Comparison of ENCODE assay signal across 10 cellular contexts in the genomic region with DNA sequence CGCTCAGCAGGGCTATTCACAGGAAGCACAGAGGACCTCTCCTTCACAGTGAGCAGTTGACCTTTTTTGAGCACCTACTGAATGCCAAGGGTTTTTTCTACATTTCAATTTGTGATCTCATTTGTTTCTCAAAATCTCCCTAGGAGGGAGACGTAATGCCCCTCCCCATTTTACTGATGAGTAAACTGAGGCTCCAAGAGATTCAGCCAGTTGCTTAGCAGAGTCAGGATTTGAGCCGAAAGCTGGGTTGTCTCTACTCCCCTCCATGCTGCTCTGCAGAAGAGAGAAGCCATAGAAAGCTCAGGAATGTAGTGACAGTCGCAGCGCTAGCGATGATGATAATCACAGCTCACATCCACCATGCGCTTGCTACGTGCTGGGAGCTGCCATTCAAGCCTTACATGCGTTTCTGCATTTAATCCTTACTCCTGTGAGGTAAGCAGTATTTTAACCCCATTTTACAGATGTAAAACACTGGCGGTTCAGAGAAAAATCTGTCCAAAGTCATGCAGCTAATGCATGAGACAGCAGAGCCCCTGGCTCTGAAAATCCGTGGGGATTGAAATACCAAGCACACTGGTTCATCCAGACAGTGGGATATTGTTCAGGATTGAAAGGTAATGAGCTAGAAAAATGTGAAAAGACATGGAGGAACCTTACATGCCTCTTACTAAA. TPM values are rescaled to one million over a fixed set of nuclear protein-coding genes. Genes with fewer than 3 reads are reported as not detected.
A peak's percentile ranks its signal among the peaks of the same experiment; 100 is the strongest.
DNase-seq lines count a peak whose midpoint lies in the region; ATAC-seq and TF ChIP-seq lines count a peak whose summit lies in the region.
"Had no signal": no experiment of that assay in that cellular context is flagged by ENCODE, and none has a peak within 500 bp of the region (broad histone marks: within the 10 kb centered on the region; RNA-seq: fewer than 3 reads in every experiment).

No MANE protein-coding gene starts in this region.

- H3K36me3 ChIP-seq in Panc1 (ENCODE audit: control insufficient read depth, insufficient read depth, low read length) = no peaks in the 10 kb centered on the region
- peaks cover under 1 to 9% of the 10 kb centered on the region in 2 donors for H3K36me3 ChIP-seq in mucosa of rectum (ENCODE audit: control insufficient read depth in 2 of 2, insufficient read depth in 2 of 2, low read length in 2 of 2)

- CTCF ChIA-PET in Panc1 (lab: Charles Lee) = no interaction called here

- intact Hi-C loops in Panc1 (cut with micrococcal nuclease; ENCODE audit: unreplicated experiment) = loop anchor here (2.0 to 10.0 kb wide), 3 partner anchors 65 to 153 kb away; a partner anchor contains a TSS

- TF ChIP-seq CTCF in Panc1 (IDR thresholded peaks at IDR 0.05) = no peak
- TF ChIP-seq CTCF in coronary artery (IDR thresholded peaks at IDR 0.05) = no peak

- H3K4me3 ChIP-seq in Panc1 (ENCODE audit: low read depth in 2 of 2, low read length in 2 of 2) (peak overlapping the region in 1 of 2 experiments; percentile 25; a peak in 1 of 4 replicates), coronary artery (no peak overlapping the region), mucosa of rectum (ENCODE audit: low read length in 2 of 2) (no peak overlapping the region)

- no TSS peak for BruUV-seq in Panc1 (replicated peaks; lab: Mats Ljungman, UMichigan)

- DNase-seq in Panc1 (ENCODE audit: low read depth, low spot score) = no peak
- no peak for DNase-seq in coronary artery (ENCODE audit: low spot score)
- DNase-seq in DMS53 treated with DMSO at 0.1 percent for 48 hours (lab: John Stamatoyannopoulos, UW; ENCODE audit: unreplicated experiment) = no peak
- DNase-seq in NCI-H1092 treated with DMSO at 0.1 percent for 48 hours (lab: John Stamatoyannopoulos, UW) = no peak
- no peak for DNase-seq in NCI-H748 (lab: John Stamatoyannopoulos, UW; ENCODE audit: unreplicated experiment)
- DNase-seq: activated CD4-positive, alpha-beta T cell treated with anti-CD3 and anti-CD28 coated beads for 36 hours; NCI-H1436 treated with DMSO at 0.1 percent for 48 hours had no signal

- no peak overlapping the region for H3K9ac ChIP-seq in mucosa of rectum (ENCODE audit: low read depth in 1 of 2, low read length in 2 of 2)

- H3K27ac ChIP-seq in Panc1 (ENCODE audit: low read length) (peak overlapping the region; percentile 98), coronary artery (peak overlapping the region; percentile 90 to 98), mucosa of rectum (ENCODE audit: low read depth in 2 of 2, low read length in 2 of 2) (peak overlapping the region; percentile 11 to 49), temporal lobe (ENCODE audit: low read depth, low read length) (peak overlapping the region; percentile 70)

- ATAC-seq in Panc1 (no peak), HG02610 (IDR thresholded peaks at IDR 0.05; ENCODE audit: unreplicated experiment) (no peak)

- H3K9me3 ChIP-seq in Panc1 (ENCODE audit: control insufficient read depth, insufficient read depth, low read depth, low read length) (no peaks in the 10 kb centered on the region), mucosa of rectum (ENCODE audit: control insufficient read depth in 2 of 2, low read length in 2 of 2) (no peaks in the 10 kb centered on the region)

- H3K27me3 ChIP-seq in Panc1 (ENCODE audit: control insufficient read depth, insufficient read depth, low read length) (no peaks in the 10 kb centered on the region), mucosa of rectum (ENCODE audit: control insufficient read depth in 2 of 2, insufficient read depth in 2 of 2, low read length in 2 of 2) (no peaks in the 10 kb centered on the region)

- peaks cover 99% of the 10 kb centered on the region for H3K4me1 ChIP-seq in Panc1 (ENCODE audit: control insufficient read depth, insufficient read depth, low read length)
- H3K4me1 ChIP-seq in mucosa of rectum (ENCODE audit: control insufficient read depth in 2 of 2, insufficient read depth in 2 of 2, low read length in 2 of 2) = peaks cover 11 to 21% of the 10 kb centered on the region in 2 donors

- in situ Hi-C loops in Panc1 (cut with HindIII; ENCODE audit: low pct_unique_long_range_greater_than_20kb, low sequenced_read_pairs) = no loop called here

- POLR2A ChIA-PET in Panc1 (lab: Charles Lee) = no interaction called here

RNA-seq across cellular contexts. Expression of a gene that starts 33.8 kb away (rescaled TPM):
- 206 TPM for total RNA-seq in Panc1 (2021; ENCODE audit: unreplicated experiment)
- polyA plus RNA-seq in Panc1 (2012; ENCODE audit: insufficient read length) = 419 TPM
- total RNA-seq in temporal lobe = 31.2 TPM

Comparison
In these comparisons a context has a peak if more than half of its experiments do, and no peak if none do; other contexts are left out.
1. H3K27ac ChIP-seq: peak in every context shown above with its lines; median percentile 98 in Panc1; 94 in coronary artery; 70 in temporal lobe; 30 in mucosa of rectum.